In the genomic region with DNA sequence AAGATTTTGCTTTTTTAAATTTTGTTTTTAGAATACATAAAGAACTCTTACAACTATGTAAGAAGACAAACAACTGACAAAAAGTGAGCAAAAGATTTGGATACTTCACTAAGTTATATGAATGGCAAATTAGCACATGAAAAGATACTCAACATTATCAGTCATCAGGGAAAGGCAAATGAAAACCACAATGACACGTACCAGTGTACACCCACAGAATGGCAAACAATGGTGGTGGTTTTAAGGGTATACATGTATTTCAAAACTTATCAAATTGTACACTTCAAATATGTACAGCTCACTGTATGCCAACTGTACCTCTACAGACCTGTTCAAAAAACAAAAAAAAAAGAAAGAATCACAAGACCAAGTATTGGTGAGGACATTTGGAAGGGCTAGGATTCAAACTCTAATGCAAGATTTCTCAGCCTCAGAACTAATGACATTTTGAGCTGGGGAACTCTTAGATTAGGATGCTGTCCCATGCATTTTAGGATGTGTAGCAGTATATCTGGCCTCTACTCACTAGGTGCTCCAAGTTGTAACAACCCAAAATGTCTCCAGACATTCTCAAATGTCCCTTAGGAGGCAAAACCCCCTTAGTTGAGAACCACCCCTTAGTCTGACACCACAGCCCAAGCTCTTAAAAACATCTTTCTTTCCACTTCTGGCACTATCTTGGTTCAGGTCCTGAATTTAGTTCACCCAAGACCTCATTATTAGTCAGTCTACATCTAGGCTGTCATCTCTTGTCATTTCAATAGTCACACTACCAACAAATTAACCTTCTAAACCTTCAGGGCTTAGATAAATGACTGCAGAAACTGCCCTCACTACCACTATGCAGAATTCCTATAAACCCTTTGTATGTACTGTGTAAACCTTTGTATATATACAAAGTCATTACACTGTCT, we compare ENCODE assay signal across 27 cellular contexts. TPM values are rescaled to one million over a fixed set of nuclear protein-coding genes. Genes with fewer than 3 reads are reported as not detected.
DNase-seq lines count a peak whose midpoint lies in the region; ATAC-seq, FAIRE-seq and TF ChIP-seq lines count a peak whose summit lies in the region.
"Had no signal": no experiment of that assay in that cellular context is flagged by ENCODE, and none has a peak within 500 bp of the region (broad histone marks: within the 10 kb centered on the region; RNA-seq: fewer than 3 reads in every experiment).

No MANE protein-coding gene starts in this region.

- peaks cover 1% of the 10 kb centered on the region for H3K36me3 ChIP-seq in CD4-positive, CD25-positive, alpha-beta regulatory T cell (ENCODE audit: control insufficient read depth, insufficient read depth, low read length)
- no peaks in the 10 kb centered on the region for H3K36me3 ChIP-seq in bronchial epithelial cell (ENCODE audit: control insufficient read depth, insufficient read depth, low read length)
- H3K36me3 ChIP-seq: sigmoid colon, thyroid gland had no signal

- TF ChIP-seq CTCF in bronchial epithelial cell (IDR thresholded peaks at IDR 0.05; ENCODE audit: insufficient read depth, low read length, severe bottlenecking) (no peak), dorsolateral prefrontal cortex (IDR thresholded peaks at IDR 0.05 in 54 of 56, conservative IDR thresholded peaks at IDR 0.05 in 2 of 56; ENCODE audit: low read depth in 1 of 56, partially characterized antibody in 56 of 56) (no peak)

- H3K4me3 Mint-ChIP-seq in activated CD4-positive, alpha-beta T cell treated with anti-CD3 and anti-CD28 coated beads, Interleukin-2, amount 10 ng/mL, durations not matched to agents 24 days and 14 days, result no peak overlapping the region
- no peak overlapping the region for H3K4me3 Mint-ChIP-seq in CD4-positive, CD25-positive, alpha-beta regulatory T cell
- no peak overlapping the region for H3K4me3 Mint-ChIP-seq in T-helper 2 cell treated with Interferon-gamma antibody and Interleukin-4, amounts not matched to agents 5 μg/mL and 100 μg/mL, for 36 hours
- H3K4me3 Mint-ChIP-seq in T-cell, result no peak overlapping the region
- H3K4me3 Mint-ChIP-seq: brain; naive thymus-derived CD4-positive, alpha-beta T cell; T-helper 17 cell had no signal

- peak overlapping the region; percentile 75 for H3K27ac Mint-ChIP-seq in activated CD4-positive, alpha-beta T cell treated with anti-CD3 and anti-CD28 coated beads, Interleukin-2, amount 10 ng/mL, durations not matched to agents 24 days and 14 days
- peak overlapping the region; percentile 2 to 12 (median 8) for H3K27ac Mint-ChIP-seq in CD4-positive, CD25-positive, alpha-beta regulatory T cell
- H3K27ac Mint-ChIP-seq in T-helper 2 cell treated with Interferon-gamma antibody and Interleukin-4, amounts not matched to agents 5 μg/mL and 100 μg/mL, for 36 hours, result peak overlapping the region; percentile 58
- H3K27ac Mint-ChIP-seq in T-cell, result peak overlapping the region in 1 of 2 donors; percentile 50
- H3K27ac Mint-ChIP-seq: brain, T-helper 17 cell had no signal

- H3K36me3 Mint-ChIP-seq in activated CD4-positive, alpha-beta T cell treated with anti-CD3 and anti-CD28 coated beads, Interleukin-2, amount 10 ng/mL, durations not matched to agents 24 days and 14 days (ENCODE audit: low read depth), result peaks cover 19% of the 10 kb centered on the region
- peaks cover 15% of the 10 kb centered on the region for H3K36me3 Mint-ChIP-seq in CD4-positive, CD25-positive, alpha-beta regulatory T cell
- H3K36me3 Mint-ChIP-seq in T-helper 2 cell treated with Interferon-gamma antibody and Interleukin-4, amounts not matched to agents 5 μg/mL and 100 μg/mL, for 36 hours (ENCODE audit: low read depth), result peaks cover 28% of the 10 kb centered on the region
- peaks cover 16% of the 10 kb centered on the region for H3K36me3 Mint-ChIP-seq in T-cell

- FAIRE-seq in bronchial epithelial cell (lab: Jason Lieb, UNC), result no peak
- FAIRE-seq: A204.1, GM19239, H1 had no signal

- no peaks in the 10 kb centered on the region for H3K9me3 ChIP-seq in CD4-positive, CD25-positive, alpha-beta regulatory T cell (ENCODE audit: control insufficient read depth in 2 of 2, low read length in 2 of 2)
- H3K9me3 ChIP-seq: psoas muscle, sigmoid colon, thyroid gland had no signal

- H3K27me3 ChIP-seq in CD4-positive, CD25-positive, alpha-beta regulatory T cell (ENCODE audit: control insufficient read depth, insufficient read depth, low read length), result no peaks in the 10 kb centered on the region
- H3K27me3 ChIP-seq in bronchial epithelial cell (ENCODE audit: control insufficient read depth, insufficient read depth, low read length) (no peaks in the 10 kb centered on the region), dorsolateral prefrontal cortex (no peaks in the 10 kb centered on the region)
- H3K27me3 ChIP-seq: sigmoid colon, thyroid gland had no signal

- DNase-seq in activated CD4-positive, alpha-beta T cell treated with anti-CD3 and anti-CD28 coated beads, Interleukin-2, amount 10 ng/mL, durations not matched to agents 24 days and 14 days, result no peak
- no peak for DNase-seq in activated CD4-positive, alpha-beta T cell treated with anti-CD3 and anti-CD28 coated beads, Interleukin-2, amount 50 U/mL, for 1 hour
- peak in 1 of 3 donors; percentile 27 for DNase-seq in CD4-positive, CD25-positive, alpha-beta regulatory T cell
- peak; percentile 15 for DNase-seq in T-helper 2 cell treated with Interferon-gamma antibody and Interleukin-4, amounts not matched to agents 5 μg/mL and 100 μg/mL, for 36 hours (ENCODE audit: low spot score)
- peak; percentile 30 for DNase-seq in bronchial epithelial cell (ENCODE audit: low read depth)
- no peak for DNase-seq in dorsolateral prefrontal cortex
- no peak for DNase-seq in NCI-H2107 (lab: John Stamatoyannopoulos, UW)
- no peak for DNase-seq in T-cell
- DNase-seq: activated CD4-positive, alpha-beta T cell treated with anti-CD3 and anti-CD28 coated beads for 4 hours; CD4-positive, alpha-beta memory T cell; effector CD8-positive, alpha-beta T cell; islet precursor cell; midbrain; naive thymus-derived CD4-positive, alpha-beta T cell; nucleus accumbens; psoas muscle; sigmoid colon; stimulated activated naive CD4-positive, alpha-beta T cell treated with Interleukin-2 at 50 U/mL for 16 hours; T-helper 17 cell; thyroid gland had no signal

- CTCF ChIA-PET in T-cell (lab: Charles Lee), result interaction anchor here in 1 of 2 donors (0.6 kb wide), 2 partner anchors 53 to 217 kb away, joined by 3 read pairs; no protein-coding TSS in a partner anchor

- ATAC-seq in CD4-positive, CD25-positive, alpha-beta regulatory T cell (ENCODE audit: low read depth in 2 of 2), result no peak
- ATAC-seq in T-cell (replicated peaks in 1 of 4), result no peak
- ATAC-seq: naive thymus-derived CD4-positive, alpha-beta T cell; psoas muscle; T-helper 17 cell had no signal

- POLR2A ChIA-PET in T-cell (lab: Charles Lee), result no interaction called here

- peaks cover 3% of the 10 kb centered on the region for H3K9me3 Mint-ChIP-seq in activated CD4-positive, alpha-beta T cell treated with anti-CD3 and anti-CD28 coated beads, Interleukin-2, amount 10 ng/mL, durations not matched to agents 24 days and 14 days
- peaks cover 0 to 10% (median 0%) of the 10 kb centered on the region in 7 donors for H3K9me3 Mint-ChIP-seq in CD4-positive, CD25-positive, alpha-beta regulatory T cell
- peaks cover 14% of the 10 kb centered on the region for H3K9me3 Mint-ChIP-seq in T-helper 2 cell treated with Interferon-gamma antibody and Interleukin-4, amounts not matched to agents 5 μg/mL and 100 μg/mL, for 36 hours
- H3K9me3 Mint-ChIP-seq in T-cell, result peaks cover 0 to 7% (median 6%) of the 10 kb centered on the region in 3 donors

- H3K27ac ChIP-seq in CD4-positive, CD25-positive, alpha-beta regulatory T cell (ENCODE audit: insufficient read depth, low read length, poor library complexity, severe bottlenecking), result no peak overlapping the region
- no peak overlapping the region for H3K27ac ChIP-seq in dorsolateral prefrontal cortex
- H3K27ac ChIP-seq: epithelial cell of prostate, HL-60, psoas muscle, sigmoid colon, SK-N-MC, thyroid gland had no signal

- no peaks in the 10 kb centered on the region for H3K4me1 ChIP-seq in CD4-positive, CD25-positive, alpha-beta regulatory T cell (ENCODE audit: control insufficient read depth, insufficient read depth, low read length, poor library complexity, severe bottlenecking)
- H3K4me1 ChIP-seq: psoas muscle, sigmoid colon, thyroid gland had no signal

- H3K27me3 Mint-ChIP-seq in activated CD4-positive, alpha-beta T cell treated with anti-CD3 and anti-CD28 coated beads, Interleukin-2, amount 10 ng/mL, durations not matched to agents 24 days and 14 days, result no peaks in the 10 kb centered on the region
- H3K27me3 Mint-ChIP-seq in CD4-positive, CD25-positive, alpha-beta regulatory T cell, result no peaks in the 10 kb centered on the region
- H3K27me3 Mint-ChIP-seq in T-helper 2 cell treated with Interferon-gamma antibody and Interleukin-4, amounts not matched to agents 5 μg/mL and 100 μg/mL, for 36 hours (ENCODE audit: low read depth), result no peaks in the 10 kb centered on the region
- no peaks in the 10 kb centered on the region for H3K27me3 Mint-ChIP-seq in T-cell
- H3K27me3 Mint-ChIP-seq: brain; CD4-positive, alpha-beta memory T cell; naive thymus-derived CD4-positive, alpha-beta T cell; T-helper 17 cell had no signal

- H3K4me1 Mint-ChIP-seq in activated CD4-positive, alpha-beta T cell treated with anti-CD3 and anti-CD28 coated beads, Interleukin-2, amount 10 ng/mL, durations not matched to agents 24 days and 14 days, result peaks cover 14% of the 10 kb centered on the region
- peaks cover 14 to 48% (median 22%) of the 10 kb centered on the region in 4 donors for H3K4me1 Mint-ChIP-seq in CD4-positive, CD25-positive, alpha-beta regulatory T cell
- peaks cover 18% of the 10 kb centered on the region for H3K4me1 Mint-ChIP-seq in T-helper 2 cell treated with Interferon-gamma antibody and Interleukin-4, amounts not matched to agents 5 μg/mL and 100 μg/mL, for 36 hours (ENCODE audit: low read depth)
- peaks cover 18 to 36% (median 20%) of the 10 kb centered on the region in 3 donors for H3K4me1 Mint-ChIP-seq in T-cell
- H3K4me1 Mint-ChIP-seq: T-helper 17 cell had no signal

- intact Hi-C loops in activated CD4-positive, alpha-beta T cell treated with anti-CD3 and anti-CD28 coated beads, Interleukin-2, amount 10 ng/mL, durations not matched to agents 24 days and 14 days (cut with micrococcal nuclease), result loop anchor here (1.0 to 10.0 kb wide), 3 partner anchors 7 to 201 kb away; partner anchors contain the start of gene SCAI
- intact Hi-C loops in dorsolateral prefrontal cortex (cut with DNase I), result no loop called here

- H3K4me3 ChIP-seq in CD4-positive, CD25-positive, alpha-beta regulatory T cell (ENCODE audit: low read depth, low read length), result no peak overlapping the region
- H3K4me3 ChIP-seq in bronchial epithelial cell (ENCODE audit: low read depth, low read length) (no peak overlapping the region), dorsolateral prefrontal cortex (no peak overlapping the region)
- H3K4me3 ChIP-seq: psoas muscle, sigmoid colon, SK-N-MC, thyroid gland had no signal

RNA-seq across cellular contexts. Expression of gene SCAI, which starts 9.7 kb away (rescaled TPM):
- 11.0 and 13.4 TPM in 2 replicates for total RNA-seq in activated CD4-positive, alpha-beta T cell treated with anti-CD3 and anti-CD28 coated beads, Interleukin-2, amount 10 ng/mL, durations not matched to agents 24 days and 14 days
- total RNA-seq in CD4-positive, CD25-positive, alpha-beta regulatory T cell, result 11.3 TPM
- 1 to 10 TPM; 1.7 to 4.8 (median 3.7) TPM for polyA plus RNA-seq in CD4-positive, CD25-positive, alpha-beta regulatory T cell
- total RNA-seq in bronchial epithelial cell (4.7 and 7.1 TPM in 2 replicates), dorsolateral prefrontal cortex (10 to 100 TPM; 19.8 to 73.6 (median 49.9) TPM), T-cell (10 to 100 TPM; 11.4 to 14.3 (median 13.3) TPM)

RNA-seq across cellular contexts. Expression of gene PPP6C, which starts 55.9 kb away (rescaled TPM):
- 48.1 and 52.5 TPM in 2 replicates for total RNA-seq in activated CD4-positive, alpha-beta T cell treated with anti-CD3 and anti-CD28 coated beads, Interleukin-2, amount 10 ng/mL, durations not matched to agents 24 days and 14 days
- total RNA-seq in CD4-positive, CD25-positive, alpha-beta regulatory T cell, result 44.6 TPM
- 10 to 100 TPM; 60.0 to 81.6 (median 67.0) TPM for polyA plus RNA-seq in CD4-positive, CD25-positive, alpha-beta regulatory T cell
- total RNA-seq in bronchial epithelial cell (9.0 and 10.5 TPM in 2 replicates), dorsolateral prefrontal cortex (10 to 100 TPM; 30.0 to 59.2 (median 44.9) TPM), T-cell (10 to 100 TPM; 34.0 to 42.7 (median 37.0) TPM)

Comparison
In these comparisons a context has a peak if more than half of its experiments do, and no peak if none do; other contexts are left out.
1. DNase-seq: peak in T-helper 2 cell treated with Interferon-gamma antibody and Interleukin-4, amounts not matched to agents 5 μg/mL and 100 μg/mL, for 36 hours (single experiment) and bronchial epithelial cell (single experiment); none in activated CD4-positive, alpha-beta T cell treated with anti-CD3 and anti-CD28 coated beads, Interleukin-2, amount 10 ng/mL, durations not matched to agents 24 days and 14 days (single experiment), activated CD4-positive, alpha-beta T cell treated with anti-CD3 and anti-CD28 coated beads, Interleukin-2, amount 50 U/mL, for 1 hour (single experiment), dorsolateral prefrontal cortex (0 of 10), NCI-H2107 (single experiment) and T-cell (0 of 34).